ENCODE assay signal across 17 cellular contexts in genomic region chr1:214541693-214542092, GRCh38.
"Had no signal": no experiment of that assay in that cellular context is flagged by ENCODE, and none has a peak within 500 bp of the region (broad histone marks: within the 10 kb centered on the region; RNA-seq: fewer than 3 reads in every experiment).

No MANE protein-coding gene starts in this region.

- H3K4me3 Mint-ChIP-seq: activated CD4-positive, alpha-beta memory T cell treated with anti-CD3 and anti-CD28 coated beads for 36 hours; activated naive CD8-positive, alpha-beta T cell treated with anti-CD3 and anti-CD28 coated beads, Interleukin-2, amount 10 ng/mL, durations not matched to agents 7 days and 5 days; activated T-helper 17 cell treated with anti-CD3 and anti-CD28 coated beads, Interleukin-2, amount 50 U/mL, for 72 hours; naive B cell had no signal

- H3K9ac ChIP-seq: parathyroid adenoma had no signal

- H3K9me3 Mint-ChIP-seq: activated CD4-positive, alpha-beta memory T cell treated with anti-CD3 and anti-CD28 coated beads for 36 hours; activated naive CD8-positive, alpha-beta T cell treated with anti-CD3 and anti-CD28 coated beads, Interleukin-2, amount 10 ng/mL, durations not matched to agents 7 days and 5 days; activated T-helper 17 cell treated with anti-CD3 and anti-CD28 coated beads, Interleukin-2, amount 50 U/mL, for 72 hours; naive B cell had no signal

- FAIRE-seq: urothelium cell line had no signal

- H3K36me3 ChIP-seq: tibial nerve, WERI-Rb-1 had no signal

- H2AFZ ChIP-seq: parathyroid adenoma had no signal

- H3K9me3 ChIP-seq: mucosa of descending colon, tibial nerve had no signal

- H3K27ac ChIP-seq: parathyroid adenoma, WERI-Rb-1 had no signal

- H3K4me1 Mint-ChIP-seq: activated T-helper 17 cell treated with anti-CD3 and anti-CD28 coated beads, Interleukin-2, amount 50 U/mL, for 72 hours; naive B cell had no signal

- H3K4me3 ChIP-seq: mucosa of descending colon, tibial nerve had no signal

- DNase-seq: activated CD4-positive, alpha-beta memory T cell treated with anti-CD3 and anti-CD28 coated beads for 36 hours; activated CD4-positive, alpha-beta T cell treated with anti-CD3 and anti-CD28 coated beads for 4 hours; activated naive CD4-positive, alpha-beta T cell; activated naive CD8-positive, alpha-beta T cell treated with anti-CD3 and anti-CD28 coated beads, Interleukin-2, amount 10 ng/mL, durations not matched to agents 7 days and 5 days; amygdala; dermis blood vessel endothelial cell; effector memory CD4-positive, alpha-beta T cell; foreskin fibroblast; hypothalamus; mucosa of descending colon; naive B cell; stimulated activated naive CD4-positive, alpha-beta T cell treated with Interleukin-2 at 50 U/mL for 16 hours; WERI-Rb-1 had no signal

- ATAC-seq: activated T-helper 17 cell treated with anti-CD3 and anti-CD28 coated beads, Interleukin-2, amount 50 U/mL, for 72 hours; mucosa of descending colon had no signal

- H3K4me1 ChIP-seq: parathyroid adenoma had no signal

- H3K79me2 ChIP-seq: parathyroid adenoma had no signal

- H3K27ac Mint-ChIP-seq: activated CD4-positive, alpha-beta memory T cell treated with anti-CD3 and anti-CD28 coated beads for 36 hours; activated naive CD8-positive, alpha-beta T cell treated with anti-CD3 and anti-CD28 coated beads, Interleukin-2, amount 10 ng/mL, durations not matched to agents 7 days and 5 days; activated T-helper 17 cell treated with anti-CD3 and anti-CD28 coated beads, Interleukin-2, amount 50 U/mL, for 72 hours; naive B cell had no signal

- H3K27me3 ChIP-seq: tibial nerve had no signal

- H3K36me3 Mint-ChIP-seq: activated CD4-positive, alpha-beta memory T cell treated with anti-CD3 and anti-CD28 coated beads for 36 hours; activated naive CD8-positive, alpha-beta T cell treated with anti-CD3 and anti-CD28 coated beads, Interleukin-2, amount 10 ng/mL, durations not matched to agents 7 days and 5 days; naive B cell had no signal
